In the genomic region with DNA sequence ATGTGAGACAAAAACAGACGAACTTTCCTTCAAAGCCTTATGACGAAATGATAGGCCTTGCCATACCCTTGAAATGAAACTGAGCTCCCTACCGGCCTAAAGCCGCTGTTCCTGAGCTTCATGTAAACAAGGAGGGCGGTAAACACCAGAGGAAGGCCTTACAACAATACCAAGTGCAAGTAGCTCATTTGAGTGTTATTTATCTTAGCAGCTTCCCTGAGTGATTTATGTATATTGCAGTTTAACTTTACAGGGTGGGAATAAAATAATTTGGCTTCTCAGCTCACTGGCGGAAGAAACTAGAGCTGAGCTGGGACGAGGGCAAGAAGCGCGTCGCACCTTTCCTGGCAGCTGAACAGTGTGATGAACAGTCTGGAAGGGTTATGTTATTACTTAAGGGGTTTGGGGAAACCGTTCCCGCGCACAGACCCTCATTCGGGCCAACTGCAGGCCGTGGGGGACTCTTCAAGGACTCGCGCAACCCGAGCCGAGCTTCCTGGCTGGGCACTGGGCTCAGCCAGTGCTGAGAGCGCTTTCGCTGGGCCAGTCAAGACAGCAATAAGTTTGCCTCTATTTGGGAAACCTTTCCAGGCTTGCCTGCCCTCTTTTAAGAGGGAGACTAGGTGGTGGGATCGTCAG, we compare ENCODE assay signal across 8 cellular contexts.
DNase-seq lines count a peak whose midpoint lies in the region; ATAC-seq and TF ChIP-seq lines count a peak whose summit lies in the region.

No MANE protein-coding gene starts in this region.

- H3K4me3 ChIP-seq in HUES64 (ENCODE audit: low read length): peak overlapping the region; percentile 72
- peak overlapping the region; percentile 64 for H3K4me3 ChIP-seq in fibroblast of pulmonary artery (replicated peaks; ENCODE audit: low read depth, low read length)
- peak overlapping the region; percentile 82 to 96 (median 90) for H3K4me3 ChIP-seq in sigmoid colon

- DNase-seq in COLO668 (lab: John Stamatoyannopoulos, UW; ENCODE audit: unreplicated experiment) (peak; percentile 81), fibroblast of pulmonary artery (ENCODE audit: low read depth) (peak; percentile 54), sigmoid colon (no peak), foreskin melanocyte (no peak)
- no peak for DNase-seq in T-helper 2 cell treated with Interferon-gamma antibody and Interleukin-4, amounts not matched to agents 5 μg/mL and 100 μg/mL, for 36 hours (ENCODE audit: low spot score)
- no peak for DNase-seq in activated CD4-positive, CD25-positive, alpha-beta regulatory T cell treated with anti-CD3 and anti-CD28 coated beads, Interleukin-2, amount 50 U/mL, for 72 hours

- no peak overlapping the region for H3K9ac ChIP-seq in HUES64 (ENCODE audit: low read depth, low read length)

- H3K4me1 Mint-ChIP-seq in T-helper 2 cell treated with Interferon-gamma antibody and Interleukin-4, amounts not matched to agents 5 μg/mL and 100 μg/mL, for 36 hours (ENCODE audit: low read depth): peaks cover 50% of the 10 kb centered on the region

- peaks cover 51% of the 10 kb centered on the region for H3K27me3 Mint-ChIP-seq in T-helper 2 cell treated with Interferon-gamma antibody and Interleukin-4, amounts not matched to agents 5 μg/mL and 100 μg/mL, for 36 hours (ENCODE audit: low read depth)

- no peak for ATAC-seq in HG02973 (IDR thresholded peaks at IDR 0.05; ENCODE audit: unreplicated experiment)

- intact Hi-C loops in sigmoid colon (cut with DNase I): loop anchor here (5.0 to 10.0 kb wide), 4 partner anchors 401 to 1678 kb away; partner anchors contain the start of genes CDADC1 and DHRS12

- H3K27ac Mint-ChIP-seq in T-helper 2 cell treated with Interferon-gamma antibody and Interleukin-4, amounts not matched to agents 5 μg/mL and 100 μg/mL, for 36 hours: peak overlapping the region; percentile 92

- H3K4me3 Mint-ChIP-seq in T-helper 2 cell treated with Interferon-gamma antibody and Interleukin-4, amounts not matched to agents 5 μg/mL and 100 μg/mL, for 36 hours: peak overlapping the region; percentile 85

- TF ChIP-seq POLR2A in sigmoid colon (IDR thresholded peaks at IDR 0.05): no peak

- WGBS in HUES64: 3% methylated on average over 22 of the region's 22 CpGs
- WGBS in sigmoid colon, 2 donors: 43 to 67% methylated on average over 22 of the region's 22 CpGs

- no peak overlapping the region for H3K27ac ChIP-seq in HUES64 (ENCODE audit: low read depth, low read length)
- peak overlapping the region; percentile 96 to 100 (median 99) for H3K27ac ChIP-seq in sigmoid colon

- H3K36me3 ChIP-seq in HUES64 (ENCODE audit: insufficient read depth, low read length): no peaks in the 10 kb centered on the region
- no peaks in the 10 kb centered on the region for H3K36me3 ChIP-seq in sigmoid colon

- no peak for TF ChIP-seq EP300 in sigmoid colon (IDR thresholded peaks at IDR 0.05)

- no peak for TF ChIP-seq CTCF in fibroblast of pulmonary artery (IDR thresholded peaks at IDR 0.05; ENCODE audit: low read length, missing control alignments)
- no peak for TF ChIP-seq CTCF in sigmoid colon (IDR thresholded peaks at IDR 0.05)

- peaks cover 10% of the 10 kb centered on the region for H3K36me3 Mint-ChIP-seq in T-helper 2 cell treated with Interferon-gamma antibody and Interleukin-4, amounts not matched to agents 5 μg/mL and 100 μg/mL, for 36 hours (ENCODE audit: low read depth)

- H3K9me3 Mint-ChIP-seq in T-helper 2 cell treated with Interferon-gamma antibody and Interleukin-4, amounts not matched to agents 5 μg/mL and 100 μg/mL, for 36 hours: peaks cover 6% of the 10 kb centered on the region

- H3K4me1 ChIP-seq in HUES64 (ENCODE audit: insufficient read depth, low read length) (peaks cover 52% of the 10 kb centered on the region), sigmoid colon (peaks cover 0 to 61% (median 52%) of the 10 kb centered on the region in 4 donors)

- H3K9me3 ChIP-seq in HUES64 (ENCODE audit: insufficient read depth, low read depth, low read length) (no peaks in the 10 kb centered on the region), sigmoid colon (no peaks in the 10 kb centered on the region)

- H3K27me3 ChIP-seq in HUES64 (ENCODE audit: insufficient read depth, low read length) (peaks cover 92% of the 10 kb centered on the region), sigmoid colon (peaks cover 25 to 50% (median 42%) of the 10 kb centered on the region in 3 donors)

Comparison
In these comparisons a context has a peak if more than half of its experiments do, and no peak if none do; other contexts are left out.
1. DNase-seq: peak in COLO668 (single experiment) and fibroblast of pulmonary artery (single experiment); none in T-helper 2 cell treated with Interferon-gamma antibody and Interleukin-4, amounts not matched to agents 5 μg/mL and 100 μg/mL, for 36 hours (single experiment), sigmoid colon (single experiment), activated CD4-positive, CD25-positive, alpha-beta regulatory T cell treated with anti-CD3 and anti-CD28 coated beads, Interleukin-2, amount 50 U/mL, for 72 hours (single experiment) and foreskin melanocyte (single experiment).
2. Peak in every context shown above with its lines, with median percentiles within 50 percentile points of each other: H3K4me3 ChIP-seq.